ENCODE assay signal across 14 cellular contexts in the genomic region with DNA sequence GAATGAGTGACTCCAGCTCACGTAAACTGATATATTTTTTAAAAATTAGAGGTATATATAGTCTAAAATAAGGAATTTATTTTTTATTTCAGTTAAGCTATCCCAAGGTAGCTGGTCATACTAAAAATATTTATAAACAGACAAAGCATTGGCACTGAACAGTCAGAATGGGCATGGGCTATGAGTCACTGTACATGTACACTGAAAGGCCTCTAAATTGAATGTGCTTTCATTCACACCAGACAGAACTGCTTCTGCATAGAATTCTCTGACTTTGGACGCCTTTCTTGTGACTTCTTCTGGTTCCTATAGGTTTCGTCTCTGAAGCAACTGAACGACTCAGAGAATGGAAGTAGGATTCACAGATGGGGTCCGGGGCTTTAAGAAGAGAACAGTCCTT.
A peak's percentile ranks its signal among the peaks of the same experiment; 100 is the strongest.
DNase-seq lines count a peak whose midpoint lies in the region; ATAC-seq lines count a peak whose summit lies in the region.
"Had no signal": no experiment of that assay in that cellular context is flagged by ENCODE, and none has a peak within 500 bp of the region (broad histone marks: within the 10 kb centered on the region; RNA-seq: fewer than 3 reads in every experiment).

No MANE protein-coding gene starts in this region.

- H3K27ac ChIP-seq in ACC112 (ENCODE audit: low read depth, low read length): peak overlapping the region; percentile 78
- H3K27ac ChIP-seq in trophoblast cell (ENCODE audit: low read depth, low read length): no peak overlapping the region

- no peak overlapping the region for H4K12ac ChIP-seq in trophoblast cell (ENCODE audit: low read depth, low read length)

- no peak overlapping the region for H4K8ac ChIP-seq in trophoblast cell (ENCODE audit: low read depth, low read length)

- no peak overlapping the region for H2BK12ac ChIP-seq in trophoblast cell (ENCODE audit: low read length)

- H3K9ac ChIP-seq in adipocyte (ENCODE audit: low read length) (no peak overlapping the region), trophoblast cell (ENCODE audit: low read length) (no peak overlapping the region)

- no peak overlapping the region for H3K18ac ChIP-seq in trophoblast cell (ENCODE audit: low read length)

- intact Hi-C loops in cardiac septum (cut with DNase I): no loop called here

- H3K9me3 ChIP-seq in adipocyte (ENCODE audit: control insufficient read depth, low read length) (no peaks in the 10 kb centered on the region), trophoblast cell (ENCODE audit: insufficient read depth, low read depth, low read length) (no peaks in the 10 kb centered on the region)

- H4K91ac ChIP-seq in trophoblast cell (ENCODE audit: low read depth, low read length): no peak overlapping the region

- H2AK5ac ChIP-seq in trophoblast cell (ENCODE audit: low read length): no peak overlapping the region

- H2BK120ac ChIP-seq in trophoblast cell (ENCODE audit: insufficient read depth, low read length, poor library complexity): no peak overlapping the region

- no peak overlapping the region for H3K23ac ChIP-seq in trophoblast cell (ENCODE audit: low read length)

- H3K4ac ChIP-seq in trophoblast cell (ENCODE audit: low read depth, low read length): no peak overlapping the region

- H3K4me1 ChIP-seq in ACC112 (ENCODE audit: control insufficient read depth, insufficient read depth, low read length, unreplicated experiment): peaks cover 52% of the 10 kb centered on the region
- peaks cover 2% of the 10 kb centered on the region for H3K4me1 ChIP-seq in adipocyte (ENCODE audit: control insufficient read depth, insufficient read depth, low read length)
- H3K4me1 ChIP-seq in trophoblast cell (ENCODE audit: control insufficient read depth in 1 of 2, insufficient read depth in 2 of 2, low read length in 2 of 2): no peaks in the 10 kb centered on the region

- H3K79me2 ChIP-seq in ACC112 (ENCODE audit: control insufficient read depth, insufficient read depth, low read length, unreplicated experiment) (no peaks in the 10 kb centered on the region), trophoblast cell (ENCODE audit: control insufficient read depth, insufficient read depth, low read length, poor library complexity) (no peaks in the 10 kb centered on the region)

- no peaks in the 10 kb centered on the region for H3K79me1 ChIP-seq in trophoblast cell (ENCODE audit: low read length)

- H2AFZ ChIP-seq in ACC112 (ENCODE audit: low read length, unreplicated experiment): peak overlapping the region; percentile 45
- H2AFZ ChIP-seq in trophoblast cell (ENCODE audit: insufficient read depth, low read length, poor library complexity): no peak overlapping the region

- no peak overlapping the region; the same call in 1 of the 2 replicates for H3K4me3 ChIP-seq in ACC112 (ENCODE audit: low read depth, low read length)
- no peak overlapping the region for H3K4me3 ChIP-seq in adipocyte (ENCODE audit: low read length)
- H3K4me3 ChIP-seq in trophoblast cell (ENCODE audit: low read depth, low read length): no peak overlapping the region

- no peak overlapping the region for H3K4me2 ChIP-seq in trophoblast cell (ENCODE audit: low read length)

- H3K27me3 ChIP-seq in ACC112 (ENCODE audit: insufficient read depth, low read length) (no peaks in the 10 kb centered on the region), adipocyte (replicated peaks; ENCODE audit: control insufficient read depth, insufficient read depth, low read length) (no peaks in the 10 kb centered on the region), trophoblast cell (ENCODE audit: insufficient read depth, low read length) (no peaks in the 10 kb centered on the region)

- WGBS in trophoblast cell (ENCODE audit: extremely low coverage, insufficient coverage, insufficient read length): no CpG with 5 or more reads among the region's 5 CpGs

- DNase-seq in adipocyte (ENCODE audit: low read depth): peak; percentile 41
- DNase-seq in glomerular visceral epithelial cell (ENCODE audit: extremely low spot score): peak; percentile 30
- no peak for DNase-seq in UCSD-AML1 (lab: John Stamatoyannopoulos, UW; ENCODE audit: unreplicated experiment)
- no peak for DNase-seq in trophoblast cell
- DNase-seq in activated T-cell treated with anti-CD3 and anti-CD28 coated beads, Interleukin-2, amount 50 U/mL, for 48 hours: no peak
- no peak for DNase-seq in cardiac septum (ENCODE audit: low spot score)
- DNase-seq: activated CD4-positive, alpha-beta T cell treated with anti-CD3 and anti-CD28 coated beads, Interleukin-2, amount 50 U/mL, for 4 hours; activated T-cell treated with anti-CD3 and anti-CD28 coated beads, Interleukin-2, amount 50 U/mL, for 72 hours; GF-D8; hypothalamus; left colon; Right ventricle myocardium superior had no signal

- H2BK5ac ChIP-seq in trophoblast cell (ENCODE audit: low read depth, low read length, poor library complexity): no peak overlapping the region

- peak; percentile 34 for ATAC-seq in HG03442 (IDR thresholded peaks at IDR 0.05; ENCODE audit: unreplicated experiment)
- ATAC-seq: activated T-cell treated with anti-CD3 and anti-CD28 coated beads, Interleukin-2, amount 50 U/mL, for 72 hours; left colon had no signal

- no peak overlapping the region for H3K14ac ChIP-seq in trophoblast cell (ENCODE audit: low read length)

- H3K36me3 ChIP-seq in ACC112 (ENCODE audit: insufficient read depth, low read length) (no peaks in the 10 kb centered on the region), adipocyte (ENCODE audit: control insufficient read depth, insufficient read depth, low read length, severe bottlenecking) (no peaks in the 10 kb centered on the region), trophoblast cell (ENCODE audit: control insufficient read depth in 1 of 2, insufficient read depth in 2 of 2, low read length in 2 of 2) (no peaks in the 10 kb centered on the region)

Comparison
In these comparisons a context has a peak if more than half of its experiments do, and no peak if none do; other contexts are left out.
1. DNase-seq: peak in adipocyte (single experiment) and glomerular visceral epithelial cell (single experiment); none in UCSD-AML1 (single experiment), trophoblast cell (0 of 2), activated T-cell treated with anti-CD3 and anti-CD28 coated beads, Interleukin-2, amount 50 U/mL, for 48 hours (0 of 2) and cardiac septum (single experiment).